9 cellular contexts compared by ENCODE assay signal in genomic region chr1:44740179-44740617, GRCh38. TPM values are rescaled to one million over a fixed set of nuclear protein-coding genes. Genes with fewer than 3 reads are reported as not detected.
DNase-seq lines count a peak whose midpoint lies in the region; ATAC-seq, FAIRE-seq and TF ChIP-seq lines count a peak whose summit lies in the region.
"Had no signal": no experiment of that assay in that cellular context is flagged by ENCODE, and none has a peak within 500 bp of the region (broad histone marks: within the 10 kb centered on the region; RNA-seq: fewer than 3 reads in every experiment).

No MANE protein-coding gene starts in this region.

- H3K9ac ChIP-seq in ES-I3 (ENCODE audit: low read depth, low read length) (peak overlapping the region; percentile 85), MM.1S (ENCODE audit: low read length) (peak overlapping the region; percentile 84)

- TF ChIP-seq CTCF in MM.1S (IDR thresholded peaks at IDR 0.05; ENCODE audit: low read length) (no peak), neutrophil (IDR thresholded peaks at IDR 0.05) (no peak)

- no peak for TF ChIP-seq POLR2A in GM12892 (IDR thresholded peaks at IDR 0.05; ENCODE audit: low read depth, low read length)

- DNase-seq in MM.1S (peak; percentile 23), NCI-H2029 (lab: John Stamatoyannopoulos, UW) (no peak), substantia nigra (lab: John Stamatoyannopoulos, UW) (no peak), GM19238 (ENCODE audit: insufficient read length, low spot score) (no peak), GM12892 (ENCODE audit: insufficient read length) (no peak)
- DNase-seq in effector memory CD8-positive, alpha-beta T cell: no peak

- H3K36me3 Mint-ChIP-seq in effector memory CD8-positive, alpha-beta T cell (ENCODE audit: insufficient read depth): peaks cover 6% of the 10 kb centered on the region

- peak overlapping the region; percentile 88 to 91 for H3K27ac Mint-ChIP-seq in effector memory CD8-positive, alpha-beta T cell

- peaks cover 6 to 19% of the 10 kb centered on the region in 2 donors for H3K4me1 Mint-ChIP-seq in effector memory CD8-positive, alpha-beta T cell (ENCODE audit: low read depth in 2 of 2)

- H2AFZ ChIP-seq in MM.1S (ENCODE audit: low read length): peak overlapping the region; percentile 83

- no peaks in the 10 kb centered on the region for H3K27me3 ChIP-seq in MM.1S (replicated peaks; ENCODE audit: insufficient read depth, low read length)
- H3K27me3 ChIP-seq in neutrophil: no peaks in the 10 kb centered on the region

- H3K27ac ChIP-seq in MM.1S (ENCODE audit: low read length): peak overlapping the region; percentile 56
- peak overlapping the region; percentile 84 for H3K27ac ChIP-seq in neutrophil
- no peak overlapping the region for H3K27ac ChIP-seq in substantia nigra (ENCODE audit: low read depth, low read length, poor library complexity, severe bottlenecking)

- H3K9me3 ChIP-seq in ES-I3 (ENCODE audit: control insufficient read depth, insufficient read depth, low read length) (no peaks in the 10 kb centered on the region), MM.1S (replicated peaks; ENCODE audit: insufficient read depth, low read length) (no peaks in the 10 kb centered on the region), neutrophil (no peaks in the 10 kb centered on the region)

- H3F3A ChIP-seq in MM.1S (ENCODE audit: insufficient read depth, low read length): 0 out of 2 replicates have a peak, but pooled peaks cover 7% of the 10 kb centered on the region

- peak overlapping the region; percentile 63 for H3K4me2 ChIP-seq in MM.1S (ENCODE audit: low read depth, low read length)

- H3K9me2 ChIP-seq in MM.1S (replicated peaks; ENCODE audit: insufficient read depth, low read length): no peaks in the 10 kb centered on the region

- H3K4me3 Mint-ChIP-seq in effector memory CD8-positive, alpha-beta T cell: peak overlapping the region; percentile 87 to 89

- H3K4me1 ChIP-seq in ES-I3 (ENCODE audit: insufficient read depth, low read length) (no peaks in the 10 kb centered on the region), MM.1S (ENCODE audit: low read length) (peaks cover 6% of the 10 kb centered on the region; the same call in 1 of the 2 replicates), neutrophil (ENCODE audit: control insufficient read depth in 1 of 2, insufficient read depth in 1 of 2, low read depth in 1 of 2, low read length in 1 of 2) (peaks cover 11 to 16% of the 10 kb centered on the region in 2 experiments)

- H4K20me1 ChIP-seq in MM.1S (ENCODE audit: insufficient read depth, low read length): no peaks in the 10 kb centered on the region

- no peaks in the 10 kb centered on the region for H3K27me3 Mint-ChIP-seq in effector memory CD8-positive, alpha-beta T cell

- peaks cover 7% of the 10 kb centered on the region; the same call in 1 of the 2 replicates for H3K36me3 ChIP-seq in ES-I3 (ENCODE audit: insufficient read depth, low read length)
- H3K36me3 ChIP-seq in MM.1S (replicated peaks; ENCODE audit: insufficient read depth, low read length): no peaks in the 10 kb centered on the region; the same call in 1 of the 2 replicates
- peaks cover 12% of the 10 kb centered on the region for H3K36me3 ChIP-seq in neutrophil

- no peaks in the 10 kb centered on the region for H3K9me3 Mint-ChIP-seq in effector memory CD8-positive, alpha-beta T cell

- peak overlapping the region; percentile 89 for H3K4me3 ChIP-seq in MM.1S (ENCODE audit: low read length)
- peak overlapping the region; percentile 77 to 79 for H3K4me3 ChIP-seq in neutrophil (ENCODE audit: low read depth in 1 of 2, low read length in 1 of 2)
- H3K4me3 ChIP-seq: lung had no signal

- ATAC-seq in effector memory CD8-positive, alpha-beta T cell (replicated peaks): no peak

- peaks cover 46% of the 10 kb centered on the region for H3K79me2 ChIP-seq in MM.1S (ENCODE audit: low read length)

- no peak for FAIRE-seq in GM12892 (lab: Jason Lieb, UNC)

RNA-seq across cellular contexts. Expression of gene KIF2C, which starts 0.6 kb away (rescaled TPM):
- 26.4 TPM for polyA plus RNA-seq in GM12892 (2012; ENCODE audit: missing spikeins)

RNA-seq across cellular contexts. Expression of gene RNU5D-1, which starts 9.2 kb away (rescaled TPM):
- polyA plus RNA-seq in GM12892 (2012; ENCODE audit: missing spikeins): not detected
- polyA plus RNA-seq: lung had no signal

RNA-seq across cellular contexts. Expression of gene RPS8, which starts 35.1 kb away (rescaled TPM):
- 7,749 TPM for polyA plus RNA-seq in GM12892 (2012; ENCODE audit: missing spikeins)

RNA-seq across cellular contexts. Expression of gene BEST4, which starts 47.8 kb away (rescaled TPM):
- polyA plus RNA-seq in GM12892 (2012; ENCODE audit: missing spikeins): 0.72 TPM

RNA-seq across cellular contexts. Expression of gene PLK3, which starts 60.0 kb away (rescaled TPM):
- polyA plus RNA-seq in GM12892 (2012; ENCODE audit: missing spikeins): 14.4 TPM
